8 cellular contexts compared by ENCODE assay signal in genomic region chr14:75001899-75002298, GRCh38. TPM values are rescaled to one million over a fixed set of nuclear protein-coding genes. Genes with fewer than 3 reads are reported as not detected.
A peak's percentile ranks its signal among the peaks of the same experiment; 100 is the strongest.
DNase-seq lines count a peak whose midpoint lies in the region; ATAC-seq, FAIRE-seq and TF ChIP-seq lines count a peak whose summit lies in the region.

No MANE protein-coding gene starts in this region.

- H3K79me2 ChIP-seq in astrocyte (ENCODE audit: insufficient read depth, low read length), result peaks cover 33% of the 10 kb centered on the region

- CTCF ChIA-PET in HEK293T (lab: Yijun Ruan, JAX), result interaction anchor here (0.6 to 1.3 kb wide), 3 partner anchors 22 to 57 kb away, joined by 3 to 4 read pairs (median 3); no protein-coding TSS in a partner anchor

- peak overlapping the region; percentile 97 for H3K27ac Mint-ChIP-seq in activated T-cell treated with anti-CD3 and anti-CD28 coated beads, Interleukin-2, amount 50 U/mL, for 24 hours
- peak overlapping the region; percentile 87 for H3K27ac Mint-ChIP-seq in astrocyte (ENCODE audit: unreplicated experiment)

- H3K9me3 ChIP-seq in astrocyte (ENCODE audit: insufficient read depth, low read depth, low read length), result no peaks in the 10 kb centered on the region
- no peaks in the 10 kb centered on the region for H3K9me3 ChIP-seq in lower lobe of right lung
- no peaks in the 10 kb centered on the region for H3K9me3 ChIP-seq in thyroid gland

- H3K9ac ChIP-seq in astrocyte (ENCODE audit: low read length), result peak overlapping the region; percentile 89

- H3K27ac ChIP-seq in astrocyte (ENCODE audit: low read depth, low read length) (peak overlapping the region; percentile 72), lower lobe of right lung (peak overlapping the region; percentile 90), thyroid gland (peak overlapping the region; percentile 82 to 94 (median 90))

- H3K4me3 Mint-ChIP-seq in activated T-cell treated with anti-CD3 and anti-CD28 coated beads, Interleukin-2, amount 50 U/mL, for 24 hours, result peak overlapping the region; percentile 97
- H3K4me3 Mint-ChIP-seq in astrocyte (ENCODE audit: unreplicated experiment), result peak overlapping the region; percentile 98

- POLR2A ChIA-PET in HEK293T (lab: Yijun Ruan, JAX), result interaction anchor here (0.9 to 2.0 kb wide), 4 partner anchors 19 to 82 kb away, joined by 3 to 11 read pairs (median 6); no protein-coding TSS in a partner anchor

- WGBS in thyroid gland, 2 donors, result 100% methylated on average over 1 of the region's 1 CpG

- peaks cover 39% of the 10 kb centered on the region for H3K4me1 Mint-ChIP-seq in activated T-cell treated with anti-CD3 and anti-CD28 coated beads, Interleukin-2, amount 50 U/mL, for 24 hours (ENCODE audit: low read depth)
- H3K4me1 Mint-ChIP-seq in astrocyte (ENCODE audit: low read depth, unreplicated experiment), result peaks cover 16% of the 10 kb centered on the region

- TF ChIP-seq POLR2A in thyroid gland (IDR thresholded peaks at IDR 0.05), result no peak

- H3K4me3 ChIP-seq in astrocyte (ENCODE audit: insufficient read depth, low read depth, low read length) (peak overlapping the region; percentile 91), lower lobe of right lung (peak overlapping the region; percentile 96), thyroid gland (replicated peaks in 1 of 3) (peak overlapping the region in 2 of 3 donors; percentile 89 to 92)

- H4K20me1 ChIP-seq in astrocyte (ENCODE audit: insufficient read depth, low read length), result peaks cover 3% of the 10 kb centered on the region

- ATAC-seq in lower lobe of right lung (no peak), HG03196 (IDR thresholded peaks at IDR 0.05; ENCODE audit: unreplicated experiment) (no peak)

- H3K27me3 ChIP-seq in astrocyte (ENCODE audit: insufficient read depth, low read length) (no peaks in the 10 kb centered on the region), lower lobe of right lung (ENCODE audit: low read depth) (no peaks in the 10 kb centered on the region), thyroid gland (no peaks in the 10 kb centered on the region)

- peak overlapping the region; percentile 93 for H3K4me2 ChIP-seq in astrocyte (ENCODE audit: low read length)

- no peak for FAIRE-seq in astrocyte (lab: Jason Lieb, UNC)
- FAIRE-seq in GM19239 (lab: Jason Lieb, UNC), result no peak

- intact Hi-C loops in lower lobe of right lung (cut with DNase I) (no loop called here), thyroid gland (cut with DNase I) (loop anchor here (10.0 kb wide), 1 partner anchor 63 kb away; the partner anchor contains the start of genes ACYP1 and ZC2HC1C)

- H2AFZ ChIP-seq in astrocyte (ENCODE audit: low read depth, low read length), result peak overlapping the region; percentile 97

- H3K36me3 ChIP-seq in astrocyte (ENCODE audit: insufficient read depth, low read length) (peaks cover 18% of the 10 kb centered on the region), lower lobe of right lung (peaks cover 27% of the 10 kb centered on the region), thyroid gland (peaks cover 14 to 15% of the 10 kb centered on the region in 2 donors)

- DNase-seq in activated T-cell treated with anti-CD3 and anti-CD28 coated beads, Interleukin-2, amount 50 U/mL, for 24 hours, result no peak
- DNase-seq in activated T-cell treated with anti-CD3 and anti-CD28 coated beads, Interleukin-2, amount 50 U/mL, for 48 hours, result no peak
- DNase-seq in astrocyte (ENCODE audit: low read depth) (no peak), lower lobe of right lung (no peak), thyroid gland (no peak), GM19239 (ENCODE audit: insufficient read length, low spot score) (no peak), HEK293T (ENCODE audit: extremely low spot score) (no peak)

- TF ChIP-seq CTCF in astrocyte (IDR thresholded peaks at IDR 0.05; ENCODE audit: insufficient read depth, low read depth, low read length) (no peak), lower lobe of right lung (IDR thresholded peaks at IDR 0.05) (no peak), thyroid gland (IDR thresholded peaks at IDR 0.05) (no peak)

- H3K9me3 Mint-ChIP-seq in activated T-cell treated with anti-CD3 and anti-CD28 coated beads, Interleukin-2, amount 50 U/mL, for 24 hours, result no peaks in the 10 kb centered on the region
- peaks cover 2% of the 10 kb centered on the region for H3K9me3 Mint-ChIP-seq in astrocyte (ENCODE audit: unreplicated experiment)

- H3K4me1 ChIP-seq in astrocyte (ENCODE audit: insufficient read depth, low read length) (peaks cover 14% of the 10 kb centered on the region), lower lobe of right lung (peaks cover 20% of the 10 kb centered on the region), thyroid gland (peaks cover 26 to 30% of the 10 kb centered on the region in 2 donors)

- peaks cover 42% of the 10 kb centered on the region for H3K36me3 Mint-ChIP-seq in activated T-cell treated with anti-CD3 and anti-CD28 coated beads, Interleukin-2, amount 50 U/mL, for 24 hours (ENCODE audit: low read depth)
- H3K36me3 Mint-ChIP-seq in astrocyte (ENCODE audit: low read depth, unreplicated experiment), result peaks cover 3% of the 10 kb centered on the region

- no peaks in the 10 kb centered on the region for H3K27me3 Mint-ChIP-seq in activated T-cell treated with anti-CD3 and anti-CD28 coated beads, Interleukin-2, amount 50 U/mL, for 24 hours
- H3K27me3 Mint-ChIP-seq in astrocyte (ENCODE audit: low read depth, unreplicated experiment), result no peaks in the 10 kb centered on the region

TF ChIP-seq in HEK293T, 16 proteins besides CTCF, POLR2A, EP300 and RAD21:
- no peak for TF ChIP-seq CTBP1 (IDR thresholded peaks at IDR 0.05; ENCODE audit: borderline replicate concordance)
- no peak for TF ChIP-seq HDGF (IDR thresholded peaks at IDR 0.05; ENCODE audit: borderline replicate concordance)
- TF ChIP-seq BHLHE40 (IDR thresholded peaks at IDR 0.05; ENCODE audit: borderline replicate concordance), result no peak

RNA-seq across cellular contexts. Expression of gene EIF2B2, which starts 0.8 kb away (rescaled TPM):
- total RNA-seq in astrocyte (37.7 TPM in 2 replicates), lower lobe of right lung (30.4 TPM), thyroid gland (10 to 100 TPM; 47.0 to 94.8 (median 69.3) TPM)

RNA-seq across cellular contexts. Expression of gene PGF, which starts 46.5 kb away (rescaled TPM):
- 2.5 and 3.5 TPM in 2 replicates for total RNA-seq in astrocyte
- total RNA-seq in lower lobe of right lung, result 3.0 TPM
- 10 to 100 TPM; 34.4 to 68.8 (median 61.0) TPM for total RNA-seq in thyroid gland

RNA-seq across cellular contexts. Expression of gene MLH3, which starts 49.4 kb away (rescaled TPM):
- total RNA-seq in astrocyte (12.7 and 12.9 TPM in 2 replicates), lower lobe of right lung (27.2 TPM), thyroid gland (10 to 100 TPM; 48.1 to 68.1 (median 57.9) TPM)
